Comparison of ENCODE assay signal across 1 cellular context in genomic region chr14:30691751-30692398, GRCh38.
TF ChIP-seq lines count a peak whose summit lies in the region.

No MANE protein-coding gene starts in this region.

TF ChIP-seq in H1, 55 proteins besides CTCF, POLR2A, EP300 and RAD21:
- TF ChIP-seq BCL11A (IDR thresholded peaks at IDR 0.05; ENCODE audit: low read depth in 2 of 2, low read length in 2 of 2) (no peak), NRF1 (IDR thresholded peaks at IDR 0.05; ENCODE audit: low read depth, low read length) (no peak), RFX5 (IDR thresholded peaks at IDR 0.05; ENCODE audit: borderline replicate concordance, low read depth, low read length) (no peak), CBX8 (IDR thresholded peaks at IDR 0.05; ENCODE audit: borderline replicate concordance, low read depth, low read length) (no peak), KDM1A (IDR thresholded peaks at IDR 0.05; ENCODE audit: borderline replicate concordance, low read length) (no peak), TCF12 (IDR thresholded peaks at IDR 0.05; ENCODE audit: low read depth, low read length) (no peak), CTBP2 (IDR thresholded peaks at IDR 0.05; ENCODE audit: borderline replicate concordance, insufficient read depth, insufficient read length, low read length) (no peak), JUN (IDR thresholded peaks at IDR 0.05; ENCODE audit: low read depth, low read length) (no peak), CHD7 (IDR thresholded peaks at IDR 0.05; ENCODE audit: insufficient replicate concordance, low read length) (no peak), TEAD4 (IDR thresholded peaks at IDR 0.05; ENCODE audit: low read depth, low read length) (no peak), SRF (IDR thresholded peaks at IDR 0.05; ENCODE audit: low read depth, low read length) (no peak), RXRA (IDR thresholded peaks at IDR 0.05; ENCODE audit: insufficient read depth, low read depth, low read length) (no peak), HDAC6 (IDR thresholded peaks at IDR 0.05; ENCODE audit: low read depth, low read length) (no peak), SIX5 (IDR thresholded peaks at IDR 0.05; ENCODE audit: low read depth, low read length) (no peak), YY1 (IDR thresholded peaks at IDR 0.05; ENCODE audit: low read depth, low read length) (no peak)
